In genomic region chr13:32495841-32496240, GRCh38 we compare ENCODE assay signal across 34 cellular contexts.
"Had no signal": no experiment of that assay in that cellular context is flagged by ENCODE, and none has a peak within 500 bp of the region (broad histone marks: within the 10 kb centered on the region; RNA-seq: fewer than 3 reads in every experiment).

No MANE protein-coding gene starts in this region.

- H3K27me3 ChIP-seq: MG63 had no signal

- H3K9me3 ChIP-seq: MG63 had no signal

- H3K4me3 ChIP-seq: MG63 had no signal

- H3K36me3 ChIP-seq: MG63 had no signal

- DNase-seq: Karpas-422, Kasumi-1, MG63, MM.1S, MV-4-11, NCI-H1048, NCI-H1092, NCI-H1092 treated with DMSO at 0.1 percent for 48 hours, NCI-H1105, NCI-H1105 treated with DMSO at 0.1 percent for 48 hours, NCI-H1417, NCI-H1417 treated with DMSO at 0.1 percent for 48 hours, NCI-H1436, NCI-H1436 treated with DMSO at 0.1 percent for 48 hours, NCI-H1694, NCI-H1694 treated with DMSO at 0.1 percent for 48 hours, NCI-H187, NCI-H187 treated with DMSO at 0.1 percent for 48 hours, NCI-H1930, NCI-H2029, NCI-H2029 treated with DMSO at 0.1 percent for 48 hours, NCI-H2081, NCI-H2081 treated with DMSO at 0.1 percent for 48 hours, NCI-H2107, NCI-H2171, NCI-H2171 treated with DMSO at 0.1 percent for 48 hours, NCI-H2227 treated with DMSO at 0.1 percent for 48 hours, NCI-H226, NCI-H345, NCI-H446, NCI-H446 treated with DMSO at 0.1 percent for 48 hours, NCI-H510A, NCI-H510A treated with DMSO at 0.1 percent for 48 hours, NCI-H524 had no signal
